Comparison of ENCODE assay signal across 26 cellular contexts in genomic region chr6:117485433-117485832, GRCh38. TPM values are rescaled to one million over a fixed set of nuclear protein-coding genes. Genes with fewer than 3 reads are reported as not detected.
DNase-seq lines count a peak whose midpoint lies in the region; ATAC-seq, FAIRE-seq and TF ChIP-seq lines count a peak whose summit lies in the region.
"Had no signal": no experiment of that assay in that cellular context is flagged by ENCODE, and none has a peak within 500 bp of the region (broad histone marks: within the 10 kb centered on the region; RNA-seq: fewer than 3 reads in every experiment).

No MANE protein-coding gene starts in this region.

- FAIRE-seq in GM12878 (lab: Jason Lieb, UNC), result no peak
- FAIRE-seq: kidney had no signal

- no peak for TF ChIP-seq CTCF in MCF 10A (IDR thresholded peaks at IDR 0.05; ENCODE audit: unreplicated experiment)
- no peak for TF ChIP-seq CTCF in breast epithelium (IDR thresholded peaks at IDR 0.05)
- no peak for TF ChIP-seq CTCF in GM12878 (IDR thresholded peaks at IDR 0.05 in 2 of 3, conservative IDR thresholded peaks at IDR 0.05 in 1 of 3; ENCODE audit: control insufficient read depth in 2 of 3, extremely low read depth in 1 of 3, insufficient read depth in 1 of 3, low read depth in 3 of 3, low read length in 3 of 3)
- no peak for TF ChIP-seq CTCF in vagina (IDR thresholded peaks at IDR 0.05)

- no peak overlapping the region for H3K9ac ChIP-seq in GM12878 (ENCODE audit: control insufficient read depth, insufficient read depth, low read length)

- peak overlapping the region; percentile 92 for H3K4me3 Mint-ChIP-seq in MCF 10A (ENCODE audit: unreplicated experiment)
- H3K4me3 Mint-ChIP-seq: activated B cell treated with CpG ODN at 0.5 μM for 24 hours; central memory CD8-positive, alpha-beta T cell; T-helper 17 cell had no signal

- H3K27ac Mint-ChIP-seq in MCF 10A (ENCODE audit: low read depth, unreplicated experiment), result peak overlapping the region; percentile 75
- H3K27ac Mint-ChIP-seq: activated B cell treated with CpG ODN at 0.5 μM for 24 hours; activated CD8-positive, alpha-beta T cell treated with anti-CD3 and anti-CD28 coated beads, Interleukin-2, amount 10 ng/mL, durations not matched to agents 7 days and 5 days; CD14-positive monocyte; T-helper 17 cell had no signal

- intact Hi-C loops in MCF 10A (cut with micrococcal nuclease), result no loop called here
- intact Hi-C loops in breast epithelium (cut with DNase I; ENCODE audit: low total_unique reads), result no loop called here
- intact Hi-C loops in GM12878 (cut with micrococcal nuclease; ENCODE audit: unreplicated experiment), result no loop called here
- intact Hi-C loops in vagina (cut with DNase I), result no loop called here

- H2AFZ ChIP-seq in GM12878 (ENCODE audit: control insufficient read depth, low read depth, low read length), result no peak overlapping the region

- peaks cover 6% of the 10 kb centered on the region for H3K36me3 Mint-ChIP-seq in MCF 10A (ENCODE audit: insufficient read depth, unreplicated experiment)

- H3K4me1 Mint-ChIP-seq in MCF 10A (ENCODE audit: insufficient read depth, unreplicated experiment), result peaks cover 17% of the 10 kb centered on the region

- H3K4me3 ChIP-seq in breast epithelium (no peak overlapping the region), GM12878 (0 out of 2 replicates have a peak overlapping the region, but pooled peaks have one; percentile 15), mesodermal cell (ENCODE audit: extremely low read depth, insufficient read depth, low read length, poor library complexity, severe bottlenecking) (peak overlapping the region; percentile 83), vagina (no peak overlapping the region)
- H3K4me3 ChIP-seq: thyroid gland had no signal

- no TSS peak for BruUV-seq in MCF 10A (replicated peaks; lab: Mats Ljungman, UMichigan)
- BruUV-seq in GM12878 (replicated peaks; lab: Mats Ljungman, UMichigan), result no TSS peak

- RAD21 ChIA-PET in GM12878 (lab: Charles Lee; ENCODE audit: unreplicated experiment), result interaction anchor here (1.4 to 4.1 kb wide), 2 partner anchors 12 to 119 kb away, joined by 3 to 23 read pairs; no protein-coding TSS in a partner anchor

- TF ChIP-seq POLR2A in breast epithelium (IDR thresholded peaks at IDR 0.05), result no peak
- TF ChIP-seq POLR2A in GM12878 (IDR thresholded peaks at IDR 0.05; ENCODE audit: low read depth, low read length), result no peak
- no peak for TF ChIP-seq POLR2A in vagina (IDR thresholded peaks at IDR 0.05)

- SMC1A ChIA-PET in GM12878 (lab: Charles Lee; ENCODE audit: uncharacterized antibody, unreplicated experiment), result interaction anchor here (0.7 to 10.4 kb wide), 4 partner anchors 10 to 119 kb away, joined by 4 to 128 read pairs (median 40); partner anchors contain the start of gene GOPC

- H3K4me2 ChIP-seq in GM12878 (ENCODE audit: control insufficient read depth, insufficient read depth), result peak overlapping the region; percentile 92; the same call in 1 of the 2 replicates

- H3K79me2 ChIP-seq in GM12878 (ENCODE audit: control insufficient read depth, insufficient read depth, low read length), result peaks cover 6% of the 10 kb centered on the region

- H3K36me3 ChIP-seq in breast epithelium, result no peaks in the 10 kb centered on the region
- no peaks in the 10 kb centered on the region for H3K36me3 ChIP-seq in GM12878 (ENCODE audit: control insufficient read depth in 2 of 2, insufficient read depth in 2 of 2, low read length in 1 of 2)
- peaks cover 55% of the 10 kb centered on the region for H3K36me3 ChIP-seq in mesodermal cell (ENCODE audit: control insufficient read depth, insufficient read depth, low read length)
- no peaks in the 10 kb centered on the region for H3K36me3 ChIP-seq in vagina
- H3K36me3 ChIP-seq: thyroid gland had no signal

- in situ Hi-C loops in GM12878 (cut with MboI), result no loop called here

- H3K27ac ChIP-seq in breast epithelium (no peak overlapping the region), GM12878 (ENCODE audit: control insufficient read depth, insufficient read depth) (no peak overlapping the region), mesodermal cell (ENCODE audit: low read depth, low read length, severe bottlenecking) (no peak overlapping the region), vagina (peak overlapping the region; percentile 64)
- H3K27ac ChIP-seq: thyroid gland had no signal

- TF ChIP-seq RAD21 in GM12878 (IDR thresholded peaks at IDR 0.05; ENCODE audit: insufficient read depth, low read depth, low read length), result no peak

- ATAC-seq in GM12878, result no peak
- ATAC-seq: activated CD8-positive, alpha-beta T cell treated with anti-CD3 and anti-CD28 coated beads, Interleukin-2, amount 10 ng/mL, durations not matched to agents 7 days and 5 days; T-helper 17 cell had no signal

- CTCF ChIA-PET in MCF 10A (lab: Yijun Ruan, JAX) (interaction anchor here (0.7 to 4.6 kb wide), 6 partner anchors 11 to 117 kb away, joined by 3 to 23 read pairs (median 4); partner anchors contain the start of gene GOPC), GM12878 (lab: Yijun Ruan, JAX) (interaction anchor here (0.7 to 12.1 kb wide), 7 partner anchors 8 to 120 kb away, joined by 3 to 223 read pairs (median 4); no protein-coding TSS in a partner anchor)

- DNase-seq in MCF 10A (ENCODE audit: unreplicated experiment) (no peak), breast epithelium (ENCODE audit: low spot score in 2 of 2) (no peak), GM12878 (ENCODE audit: low read depth, low spot score) (no peak), vagina (ENCODE audit: extremely low spot score in 2 of 2) (no peak), NCI-H446 treated with DMSO at 0.1 percent for 48 hours (lab: John Stamatoyannopoulos, UW) (no peak), HuH-7.5 (ENCODE audit: low spot score) (no peak), NCI-H2029 treated with DMSO at 0.1 percent for 48 hours (lab: John Stamatoyannopoulos, UW) (no peak)
- DNase-seq: activated B cell treated with CpG ODN at 0.5 μM for 24 hours; activated CD8-positive, alpha-beta T cell treated with anti-CD3 and anti-CD28 coated beads, Interleukin-2, amount 10 ng/mL, durations not matched to agents 7 days and 5 days; DND-41; effector CD8-positive, alpha-beta T cell; hypothalamus; kidney; MG63; NCI-H1694; NCI-H345; NK-92 treated with Interleukin-12 subunit alpha and Interleukin-12 subunit beta, amount 100 ng/mL, for 24 hours; retina; Right ventricle myocardium superior; stimulated activated naive CD4-positive, alpha-beta T cell; T-helper 17 cell; thyroid gland had no signal

- no peaks in the 10 kb centered on the region for H4K20me1 ChIP-seq in GM12878 (ENCODE audit: control insufficient read depth, insufficient read depth)

- H3K9me3 ChIP-seq in breast epithelium (no peaks in the 10 kb centered on the region), GM12878 (replicated peaks; ENCODE audit: control insufficient read depth, insufficient read depth, low read length) (peaks cover 2% of the 10 kb centered on the region; the same call in 1 of the 3 replicates), mesodermal cell (ENCODE audit: control insufficient read depth, low read length) (peaks cover 16% of the 10 kb centered on the region), vagina (no peaks in the 10 kb centered on the region)
- H3K9me3 ChIP-seq: MG63, thyroid gland had no signal

- POLR2A ChIA-PET in MCF 10A (lab: Yijun Ruan, JAX) (interaction anchor here (0.7 to 8.3 kb wide), 9 partner anchors 10 to 116 kb away, joined by 3 to 165 read pairs (median 5); partner anchors contain the start of genes GOPC and ROS1), GM12878 (lab: Charles Lee) (interaction anchor here (0.6 to 1.5 kb wide), 3 partner anchors 9 to 113 kb away, joined by 3 to 4 read pairs (median 4); no protein-coding TSS in a partner anchor)

- TF ChIP-seq EP300 in GM12878 (IDR thresholded peaks at IDR 0.05; ENCODE audit: borderline replicate concordance in 1 of 2, control insufficient read depth in 1 of 2, low read depth in 2 of 2, low read length in 2 of 2), result no peak

- H3K9me3 Mint-ChIP-seq in MCF 10A (ENCODE audit: unreplicated experiment), result no peaks in the 10 kb centered on the region
- H3K9me3 Mint-ChIP-seq: activated B cell treated with CpG ODN at 0.5 μM for 24 hours; central memory CD8-positive, alpha-beta T cell had no signal

- no peaks in the 10 kb centered on the region for H3K4me1 ChIP-seq in breast epithelium
- H3K4me1 ChIP-seq in GM12878 (ENCODE audit: control insufficient read depth, insufficient read depth, low read length), result peaks cover 16% of the 10 kb centered on the region
- peaks cover 25% of the 10 kb centered on the region for H3K4me1 ChIP-seq in mesodermal cell (ENCODE audit: control insufficient read depth, insufficient read depth, low read length, poor library complexity, severe bottlenecking)
- peaks cover 47% of the 10 kb centered on the region for H3K4me1 ChIP-seq in vagina

- H3K27me3 ChIP-seq in breast epithelium (no peaks in the 10 kb centered on the region), GM12878 (replicated peaks in 1 of 2; ENCODE audit: control insufficient read depth in 2 of 2, insufficient read depth in 2 of 2, low read length in 1 of 2) (no peaks in the 10 kb centered on the region), vagina (no peaks in the 10 kb centered on the region)
- H3K27me3 ChIP-seq: MG63, thyroid gland had no signal

- no peaks in the 10 kb centered on the region for H3K27me3 Mint-ChIP-seq in MCF 10A (ENCODE audit: insufficient read depth, unreplicated experiment)

RNA-seq across cellular contexts. Expression of gene DCBLD1, which starts 3.0 kb away (rescaled TPM):
- total RNA-seq in MCF 10A (2022) (25.4 and 26.8 TPM in 2 replicates), breast epithelium (10 to 100 TPM; 10.4 to 16.0 (median 11.8) TPM), GM12878 (2014; rRNA removed) (8.4 and 11.3 TPM in 2 replicates), GM12878 (2014; rRNA removed; fragmentation: Illumina TruSeq; extraction: Trizol) (8.4 and 8.8 TPM in 2 replicates), GM12878 (2021) (7.4 and 9.2 TPM in 2 replicates), vagina (14.2 TPM)
- total RNA-seq in GM12878 (2013; cell fraction: nucleolus; rRNA removed), result 8.7 and 9.1 TPM in 2 replicates
- polyA plus RNA-seq in GM12878 (2011; ENCODE audit: low read depth), result 1.4 TPM
- polyA plus RNA-seq in GM12878 (2011; rRNA removed) (5.0 and 5.4 TPM in 2 replicates), GM12878 (2014; fragmentation: Illumina TruSeq; extraction: Trizol) (6.3 and 8.1 TPM in 2 replicates), GM12878 (2014; fragmentation: Nextera tagmentation; extraction: Ambion mirVana) (1 to 10 TPM in 1 of 2 experiments, under 1 TPM in 1; 0.92 to 2.6 TPM), GM12878 (2014; rRNA removed) (8.2 and 8.8 TPM in 2 replicates), GM12878 (2016; fragmentation: Nextera tagmentation; extraction: Ambion mirVana) (1 to 10 TPM; 9.0 TPM)
- 2.7 and 3.1 TPM in 2 replicates for polyA plus RNA-seq in GM12878 (2011; cell fraction: cytosol; rRNA removed)
- 8.4 and 9.0 TPM in 2 replicates for polyA plus RNA-seq in GM12878 (2011; cell fraction: nucleus; rRNA removed)
- 1.9 and 3.6 TPM in 2 replicates for polyA plus RNA-seq in GM12878 (2012)
- polyA minus RNA-seq in GM12878 (2011; rRNA and poly(A)+ RNA removed), result 5.0 and 7.6 TPM in 2 replicates
- 2.8 TPM in 2 replicates for polyA minus RNA-seq in GM12878 (2011; cell fraction: cytosol; rRNA and poly(A)+ RNA removed)
- polyA minus RNA-seq in GM12878 (2011; cell fraction: nucleus; rRNA and poly(A)+ RNA removed), result 4.6 and 11.5 TPM in 2 replicates
- polyA plus RNA-seq in mesodermal cell (2013, experiment 1 of 2), result 127 TPM
- 110 TPM for polyA plus RNA-seq in mesodermal cell (2013, experiment 2 of 2)

RNA-seq across cellular contexts. Expression of gene ROS1, which starts 59.7 kb away (rescaled TPM):
- 63.0 and 69.6 TPM in 2 replicates for total RNA-seq in MCF 10A (2022)
- under 1 TPM in 1 of 3 donors, not detected in 2; under 0.01 TPM for total RNA-seq in breast epithelium
- total RNA-seq in GM12878 (2013; cell fraction: nucleolus; rRNA removed), result 0.06 TPM in 1 of 2 replicates, not detected in the other
- not detected in 2 replicates for total RNA-seq in GM12878 (2014; rRNA removed)
- not detected in 2 replicates for total RNA-seq in GM12878 (2014; rRNA removed; fragmentation: Illumina TruSeq; extraction: Trizol)
- total RNA-seq in GM12878 (2021), result 0.03 TPM in 2 replicates
- polyA plus RNA-seq in GM12878 (2011; ENCODE audit: low read depth), result 0.03 TPM
- polyA plus RNA-seq in GM12878 (2011; rRNA removed), result 0.04 and 0.07 TPM in 2 replicates
- 0.01 and 0.02 TPM in 2 replicates for polyA plus RNA-seq in GM12878 (2011; cell fraction: cytosol; rRNA removed)
- 0.06 and 0.15 TPM in 2 replicates for polyA plus RNA-seq in GM12878 (2011; cell fraction: nucleus; rRNA removed)
- polyA plus RNA-seq in GM12878 (2012), result 0.01 TPM in 1 of 2 replicates, not detected in the other
- polyA plus RNA-seq in GM12878 (2014; fragmentation: Illumina TruSeq; extraction: Trizol), result under 0.01 TPM in 1 of 2 replicates, not detected in the other
- under 1 TPM in 1 of 2 experiments, not detected in 1; under 0.01 TPM for polyA plus RNA-seq in GM12878 (2014; fragmentation: Nextera tagmentation; extraction: Ambion mirVana)
- 0.03 TPM in 2 replicates for polyA plus RNA-seq in GM12878 (2014; rRNA removed)
- polyA plus RNA-seq in GM12878 (2016; fragmentation: Nextera tagmentation; extraction: Ambion mirVana), result not detected
- 0.21 TPM in 1 of 2 replicates, not detected in the other for polyA minus RNA-seq in GM12878 (2011; rRNA and poly(A)+ RNA removed)
- not detected in 2 replicates for polyA minus RNA-seq in GM12878 (2011; cell fraction: cytosol; rRNA and poly(A)+ RNA removed)
- polyA minus RNA-seq in GM12878 (2011; cell fraction: nucleus; rRNA and poly(A)+ RNA removed), result 0.12 TPM in 1 of 2 replicates, not detected in the other
- not detected for polyA plus RNA-seq in mesodermal cell (2013, experiment 1 of 2)
- polyA plus RNA-seq in mesodermal cell (2013, experiment 2 of 2), result not detected
- total RNA-seq in vagina, result not detected
- total RNA-seq: activated B cell treated with CpG ODN at 0.5 μM for 24 hours; activated CD8-positive, alpha-beta T cell treated with anti-CD3 and anti-CD28 coated beads, Interleukin-2, amount 10 ng/mL, durations not matched to agents 7 days and 5 days; mesenteric fat pad; T-helper 17 cell; thyroid gland had no signal
- polyA plus RNA-seq: CD14-positive monocyte had no signal

Comparison
In these comparisons a context has a peak if more than half of its experiments do, and no peak if none do; other contexts are left out.
1. RNA of gene ROS1, which starts 59.7 kb away (total RNA-seq): 63.0 to 69.6 TPM in MCF 10A; under 0.01 TPM in breast epithelium, 0.03 to 0.06 TPM in GM12878 and not detected in vagina (single experiment); every median in the first group is over 10 times any median in the second.
2. H3K4me3 ChIP-seq: peak in GM12878 (single experiment) and mesodermal cell (single experiment); none in breast epithelium (0 of 3) and vagina (0 of 2).